ENCODE assay signal across 3 cellular contexts in genomic region chr2:110090164-110090563, GRCh38. TPM values are rescaled to one million over a fixed set of nuclear protein-coding genes. Genes with fewer than 3 reads are reported as not detected.
"Had no signal": no experiment of that assay in that cellular context is flagged by ENCODE, and none has a peak within 500 bp of the region (broad histone marks: within the 10 kb centered on the region; RNA-seq: fewer than 3 reads in every experiment).

No MANE protein-coding gene starts in this region.

RNA-seq across cellular contexts. Expression of gene MALL, which starts 25.5 kb away (rescaled TPM):
- total RNA-seq: activated naive CD4-positive, alpha-beta T cell treated with anti-CD3 and anti-CD28 coated beads, Interleukin-2, amount 50 U/mL, for 72 hours; activated naive CD8-positive, alpha-beta T cell treated with anti-CD3 and anti-CD28 coated beads, Interleukin-2, amount 10 ng/mL, durations not matched to agents 7 days and 5 days had no signal
- polyA plus RNA-seq: cardiac muscle cell had no signal
